1 cellular context compared by ENCODE assay signal in genomic region chr2:155209696-155210449, GRCh38.
TF ChIP-seq lines count a peak whose summit lies in the region.

No MANE protein-coding gene starts in this region.

TF ChIP-seq in GM12878, 131 proteins besides CTCF, POLR2A, EP300 and RAD21:
- TF ChIP-seq RFX5 (IDR thresholded peaks at IDR 0.05; ENCODE audit: low read depth, low read length) (no peak), CBFB (IDR thresholded peaks at IDR 0.05; ENCODE audit: low read depth) (no peak), FOS (IDR thresholded peaks at IDR 0.05; ENCODE audit: borderline replicate concordance, extremely low read depth, insufficient read length) (no peak), SIX5 (IDR thresholded peaks at IDR 0.05; ENCODE audit: low read depth, low read length, severe bottlenecking) (no peak), POU2F2 (IDR thresholded peaks at IDR 0.05; ENCODE audit: borderline replicate concordance, low read depth, low read length) (no peak), PKNOX1 (IDR thresholded peaks at IDR 0.05) (no peak)
